Comparison of ENCODE assay signal across 1 cellular context in genomic region chr13:110914293-110915056, GRCh38.
TF ChIP-seq lines count a peak whose summit lies in the region.

No MANE protein-coding gene starts in this region.

TF ChIP-seq in K562, 482 proteins besides CTCF, POLR2A, EP300 and RAD21 (continued from another document and continues in another):
- peak; percentile 20; the same call in 1 of the 2 replicates for TF ChIP-seq FOXP1 (CRISPR knock-in tag; IDR thresholded peaks at IDR 0.05)
- peak; percentile 40 to 58; a peak in 2 of 4 replicates for TF ChIP-seq MLLT1 (IDR thresholded peaks at IDR 0.05)
- TF ChIP-seq CBX1 (IDR thresholded peaks at IDR 0.05; ENCODE audit: low read depth) = no peak
- TF ChIP-seq BRD9 (IDR thresholded peaks at IDR 0.05; ENCODE audit: low read depth, partially characterized antibody) = no peak
- TF ChIP-seq SP1 (CRISPR knock-in tag; IDR thresholded peaks at IDR 0.05) = 0 out of 2 replicates have a peak, but pooled peaks have one; percentile 12
- TF ChIP-seq CTBP1 (IDR thresholded peaks at IDR 0.05; ENCODE audit: borderline replicate concordance) = peak; percentile 76
- TF ChIP-seq CCAR2 (IDR thresholded peaks at IDR 0.05; ENCODE audit: low read depth, low read length) = no peak
- TF ChIP-seq CREB1 (IDR thresholded peaks at IDR 0.05) = no peak
- TF ChIP-seq CREB1 (CRISPR knock-in tag; IDR thresholded peaks at IDR 0.05) = 0 out of 2 replicates have a peak, but pooled peaks have one; percentile 20
- 0 out of 2 replicates have a peak, but pooled peaks have one; percentile 11 for TF ChIP-seq SIN3B (IDR thresholded peaks at IDR 0.05; ENCODE audit: low read depth)
- TF ChIP-seq SIX5 (IDR thresholded peaks at IDR 0.05; ENCODE audit: borderline replicate concordance in 1 of 2, insufficient read depth in 1 of 2, low read depth in 1 of 2, low read length in 2 of 2) = peak in 1 of 2 experiments; percentile 31; a peak in 1 of 4 replicates
- peak; percentile 70; the same call in 1 of the 2 replicates for TF ChIP-seq KLF13 (tag; IDR thresholded peaks at IDR 0.05; ENCODE audit: borderline replicate concordance, low read depth)
- TF ChIP-seq POLR2B (IDR thresholded peaks at IDR 0.05; ENCODE audit: low read depth, partially characterized antibody) = peak; percentile 60
- peak; percentile 22 for TF ChIP-seq HMGN3 (IDR thresholded peaks at IDR 0.05; ENCODE audit: borderline replicate concordance, extremely low read depth, insufficient read length, low read depth, low read length)
- TF ChIP-seq, protein P1, sequence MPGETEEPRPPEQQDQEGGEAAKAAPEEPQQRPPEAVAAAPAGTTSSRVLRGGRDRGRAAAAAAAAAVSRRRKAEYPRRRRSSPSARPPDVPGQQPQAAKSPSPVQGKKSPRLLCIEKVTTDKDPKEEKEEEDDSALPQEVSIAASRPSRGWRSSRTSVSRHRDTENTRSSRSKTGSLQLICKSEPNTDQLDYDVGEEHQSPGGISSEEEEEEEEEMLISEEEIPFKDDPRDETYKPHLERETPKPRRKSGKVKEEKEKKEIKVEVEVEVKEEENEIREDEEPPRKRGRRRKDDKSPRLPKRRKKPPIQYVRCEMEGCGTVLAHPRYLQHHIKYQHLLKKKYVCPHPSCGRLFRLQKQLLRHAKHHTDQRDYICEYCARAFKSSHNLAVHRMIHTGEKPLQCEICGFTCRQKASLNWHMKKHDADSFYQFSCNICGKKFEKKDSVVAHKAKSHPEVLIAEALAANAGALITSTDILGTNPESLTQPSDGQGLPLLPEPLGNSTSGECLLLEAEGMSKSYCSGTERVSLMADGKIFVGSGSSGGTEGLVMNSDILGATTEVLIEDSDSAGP (CRISPR knock-in tag; IDR thresholded peaks at IDR 0.05) = peak; percentile 89
- peak; percentile 91 for TF ChIP-seq RBFOX2 (IDR thresholded peaks at IDR 0.05; ENCODE audit: low read depth, low read length)
- TF ChIP-seq, protein P2, sequence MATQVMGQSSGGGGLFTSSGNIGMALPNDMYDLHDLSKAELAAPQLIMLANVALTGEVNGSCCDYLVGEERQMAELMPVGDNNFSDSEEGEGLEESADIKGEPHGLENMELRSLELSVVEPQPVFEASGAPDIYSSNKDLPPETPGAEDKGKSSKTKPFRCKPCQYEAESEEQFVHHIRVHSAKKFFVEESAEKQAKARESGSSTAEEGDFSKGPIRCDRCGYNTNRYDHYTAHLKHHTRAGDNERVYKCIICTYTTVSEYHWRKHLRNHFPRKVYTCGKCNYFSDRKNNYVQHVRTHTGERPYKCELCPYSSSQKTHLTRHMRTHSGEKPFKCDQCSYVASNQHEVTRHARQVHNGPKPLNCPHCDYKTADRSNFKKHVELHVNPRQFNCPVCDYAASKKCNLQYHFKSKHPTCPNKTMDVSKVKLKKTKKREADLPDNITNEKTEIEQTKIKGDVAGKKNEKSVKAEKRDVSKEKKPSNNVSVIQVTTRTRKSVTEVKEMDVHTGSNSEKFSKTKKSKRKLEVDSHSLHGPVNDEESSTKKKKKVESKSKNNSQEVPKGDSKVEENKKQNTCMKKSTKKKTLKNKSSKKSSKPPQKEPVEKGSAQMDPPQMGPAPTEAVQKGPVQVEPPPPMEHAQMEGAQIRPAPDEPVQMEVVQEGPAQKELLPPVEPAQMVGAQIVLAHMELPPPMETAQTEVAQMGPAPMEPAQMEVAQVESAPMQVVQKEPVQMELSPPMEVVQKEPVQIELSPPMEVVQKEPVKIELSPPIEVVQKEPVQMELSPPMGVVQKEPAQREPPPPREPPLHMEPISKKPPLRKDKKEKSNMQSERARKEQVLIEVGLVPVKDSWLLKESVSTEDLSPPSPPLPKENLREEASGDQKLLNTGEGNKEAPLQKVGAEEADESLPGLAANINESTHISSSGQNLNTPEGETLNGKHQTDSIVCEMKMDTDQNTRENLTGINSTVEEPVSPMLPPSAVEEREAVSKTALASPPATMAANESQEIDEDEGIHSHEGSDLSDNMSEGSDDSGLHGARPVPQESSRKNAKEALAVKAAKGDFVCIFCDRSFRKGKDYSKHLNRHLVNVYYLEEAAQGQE (CRISPR knock-in tag; IDR thresholded peaks at IDR 0.05; ENCODE audit: low read depth) = 0 out of 2 replicates have a peak, but pooled peaks have one; percentile 41
- TF ChIP-seq SUPT5H (IDR thresholded peaks at IDR 0.05) = peak; percentile 79
- TF ChIP-seq OTX1 (CRISPR knock-in tag; IDR thresholded peaks at IDR 0.05) = peak; percentile 80; the same call in 1 of the 2 replicates
- TF ChIP-seq, protein P3, sequence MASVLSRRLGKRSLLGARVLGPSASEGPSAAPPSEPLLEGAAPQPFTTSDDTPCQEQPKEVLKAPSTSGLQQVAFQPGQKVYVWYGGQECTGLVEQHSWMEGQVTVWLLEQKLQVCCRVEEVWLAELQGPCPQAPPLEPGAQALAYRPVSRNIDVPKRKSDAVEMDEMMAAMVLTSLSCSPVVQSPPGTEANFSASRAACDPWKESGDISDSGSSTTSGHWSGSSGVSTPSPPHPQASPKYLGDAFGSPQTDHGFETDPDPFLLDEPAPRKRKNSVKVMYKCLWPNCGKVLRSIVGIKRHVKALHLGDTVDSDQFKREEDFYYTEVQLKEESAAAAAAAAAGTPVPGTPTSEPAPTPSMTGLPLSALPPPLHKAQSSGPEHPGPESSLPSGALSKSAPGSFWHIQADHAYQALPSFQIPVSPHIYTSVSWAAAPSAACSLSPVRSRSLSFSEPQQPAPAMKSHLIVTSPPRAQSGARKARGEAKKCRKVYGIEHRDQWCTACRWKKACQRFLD (CRISPR knock-in tag; IDR thresholded peaks at IDR 0.05) = peak; percentile 67
- TF ChIP-seq GABPA (tag; conservative IDR thresholded peaks at IDR 0.05; ENCODE audit: low read depth) = peak; percentile 75
- no peak for TF ChIP-seq HBP1 (CRISPR knock-in tag; IDR thresholded peaks at IDR 0.05)
- TF ChIP-seq, protein P4, sequence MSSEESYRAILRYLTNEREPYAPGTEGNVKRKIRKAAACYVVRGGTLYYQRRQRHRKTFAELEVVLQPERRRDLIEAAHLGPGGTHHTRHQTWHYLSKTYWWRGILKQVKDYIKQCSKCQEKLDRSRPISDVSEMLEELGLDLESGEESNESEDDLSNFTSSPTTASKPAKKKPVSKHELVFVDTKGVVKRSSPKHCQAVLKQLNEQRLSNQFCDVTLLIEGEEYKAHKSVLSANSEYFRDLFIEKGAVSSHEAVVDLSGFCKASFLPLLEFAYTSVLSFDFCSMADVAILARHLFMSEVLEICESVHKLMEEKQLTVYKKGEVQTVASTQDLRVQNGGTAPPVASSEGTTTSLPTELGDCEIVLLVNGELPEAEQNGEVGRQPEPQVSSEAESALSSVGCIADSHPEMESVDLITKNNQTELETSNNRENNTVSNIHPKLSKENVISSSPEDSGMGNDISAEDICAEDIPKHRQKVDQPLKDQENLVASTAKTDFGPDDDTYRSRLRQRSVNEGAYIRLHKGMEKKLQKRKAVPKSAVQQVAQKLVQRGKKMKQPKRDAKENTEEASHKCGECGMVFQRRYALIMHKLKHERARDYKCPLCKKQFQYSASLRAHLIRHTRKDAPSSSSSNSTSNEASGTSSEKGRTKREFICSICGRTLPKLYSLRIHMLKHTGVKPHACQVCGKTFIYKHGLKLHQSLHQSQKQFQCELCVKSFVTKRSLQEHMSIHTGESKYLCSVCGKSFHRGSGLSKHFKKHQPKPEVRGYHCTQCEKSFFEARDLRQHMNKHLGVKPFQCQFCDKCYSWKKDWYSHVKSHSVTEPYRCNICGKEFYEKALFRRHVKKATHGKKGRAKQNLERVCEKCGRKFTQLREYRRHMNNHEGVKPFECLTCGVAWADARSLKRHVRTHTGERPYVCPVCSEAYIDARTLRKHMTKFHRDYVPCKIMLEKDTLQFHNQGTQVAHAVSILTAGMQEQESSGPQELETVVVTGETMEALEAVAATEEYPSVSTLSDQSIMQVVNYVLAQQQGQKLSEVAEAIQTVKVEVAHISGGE (CRISPR knock-in tag; IDR thresholded peaks at IDR 0.05) = peak in 1 of 3 experiments; percentile 71; a peak in 2 of 6 replicates
- TF ChIP-seq NFIC (IDR thresholded peaks at IDR 0.05) = 0 out of 2 replicates have a peak, but pooled peaks have one; percentile 6
- TF ChIP-seq TRIM24 (IDR thresholded peaks at IDR 0.05) = 0 out of 4 replicates have a peak, but pooled peaks of 1 of the 2 experiments have one; percentile 13
- TF ChIP-seq MAZ (CRISPR knock-in tag; conservative IDR thresholded peaks at IDR 0.05 in 1 of 2, IDR thresholded peaks at IDR 0.05 in 1 of 2) = peak in 1 of 2 experiments; percentile 42; a peak in 1 of 4 replicates
- TF ChIP-seq FIP1L1 (IDR thresholded peaks at IDR 0.05; ENCODE audit: low read depth, low read length, poor library complexity, severe bottlenecking) = peak; percentile 55
- no peak for TF ChIP-seq C11orf30 (IDR thresholded peaks at IDR 0.05; ENCODE audit: low read depth)
- peak; percentile 71 for TF ChIP-seq ZNF143 (CRISPR knock-in tag; IDR thresholded peaks at IDR 0.05)
- 0 out of 2 replicates have a peak, but pooled peaks have one; percentile 28 for TF ChIP-seq TAF7 (tag; IDR thresholded peaks at IDR 0.05)
- no peak for TF ChIP-seq STAT5B (CRISPR knock-in tag; IDR thresholded peaks at IDR 0.05)
- TF ChIP-seq, protein P5, sequence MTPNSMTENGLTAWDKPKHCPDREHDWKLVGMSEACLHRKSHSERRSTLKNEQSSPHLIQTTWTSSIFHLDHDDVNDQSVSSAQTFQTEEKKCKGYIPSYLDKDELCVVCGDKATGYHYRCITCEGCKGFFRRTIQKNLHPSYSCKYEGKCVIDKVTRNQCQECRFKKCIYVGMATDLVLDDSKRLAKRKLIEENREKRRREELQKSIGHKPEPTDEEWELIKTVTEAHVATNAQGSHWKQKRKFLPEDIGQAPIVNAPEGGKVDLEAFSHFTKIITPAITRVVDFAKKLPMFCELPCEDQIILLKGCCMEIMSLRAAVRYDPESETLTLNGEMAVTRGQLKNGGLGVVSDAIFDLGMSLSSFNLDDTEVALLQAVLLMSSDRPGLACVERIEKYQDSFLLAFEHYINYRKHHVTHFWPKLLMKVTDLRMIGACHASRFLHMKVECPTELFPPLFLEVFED (CRISPR knock-in tag; conservative IDR thresholded peaks at IDR 0.05) = no peak
- TF ChIP-seq ELF1 (tag; IDR thresholded peaks at IDR 0.05) = peak; percentile 96
- TF ChIP-seq HNRNPLL (IDR thresholded peaks at IDR 0.05; ENCODE audit: low read depth, low read length, poor library complexity, severe bottlenecking) = no peak
- peak; percentile 61 for TF ChIP-seq TBP (optimal IDR thresholded peaks at IDR 0.05; ENCODE audit: low read depth, low read length)
- TF ChIP-seq MAX (CRISPR knock-in tag; IDR thresholded peaks at IDR 0.05) = peak; percentile 36
- no peak for TF ChIP-seq IRF2 (CRISPR knock-in tag; IDR thresholded peaks at IDR 0.05)
- TF ChIP-seq, protein P6, sequence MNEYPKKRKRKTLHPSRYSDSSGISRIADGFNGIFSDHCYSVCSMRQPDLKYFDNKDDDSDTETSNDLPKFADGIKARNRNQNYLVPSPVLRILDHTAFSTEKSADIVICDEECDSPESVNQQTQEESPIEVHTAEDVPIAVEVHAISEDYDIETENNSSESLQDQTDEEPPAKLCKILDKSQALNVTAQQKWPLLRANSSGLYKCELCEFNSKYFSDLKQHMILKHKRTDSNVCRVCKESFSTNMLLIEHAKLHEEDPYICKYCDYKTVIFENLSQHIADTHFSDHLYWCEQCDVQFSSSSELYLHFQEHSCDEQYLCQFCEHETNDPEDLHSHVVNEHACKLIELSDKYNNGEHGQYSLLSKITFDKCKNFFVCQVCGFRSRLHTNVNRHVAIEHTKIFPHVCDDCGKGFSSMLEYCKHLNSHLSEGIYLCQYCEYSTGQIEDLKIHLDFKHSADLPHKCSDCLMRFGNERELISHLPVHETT (CRISPR knock-in tag; conservative IDR thresholded peaks at IDR 0.05 in 1 of 2, IDR thresholded peaks at IDR 0.05 in 1 of 2) = 0 out of 4 replicates have a peak, but pooled peaks of 1 of the 2 experiments have one; percentile 19
